In the genomic region with DNA sequence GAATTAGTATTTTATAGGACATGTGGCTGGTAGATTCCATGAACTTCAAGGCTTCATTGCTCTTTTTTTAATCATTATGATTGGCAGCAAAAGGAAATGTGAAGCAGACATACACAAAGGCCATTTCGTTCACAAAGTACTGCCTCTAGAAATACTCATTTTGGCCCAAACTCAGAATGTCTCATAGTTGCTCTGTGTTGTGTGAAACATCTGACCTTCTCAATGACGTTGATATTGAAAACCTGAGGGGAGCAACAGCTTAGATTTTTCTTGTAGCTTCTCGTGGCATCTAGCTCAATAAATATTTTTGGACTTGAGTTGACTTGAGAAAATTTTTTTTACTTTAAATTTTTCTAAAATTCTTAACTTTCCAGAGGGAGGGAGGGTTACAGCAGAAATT, we compare ENCODE assay signal across 17 cellular contexts. TPM values are rescaled to one million over a fixed set of nuclear protein-coding genes. Genes with fewer than 3 reads are reported as not detected.
DNase-seq lines count a peak whose midpoint lies in the region; ATAC-seq and TF ChIP-seq lines count a peak whose summit lies in the region.
"Had no signal": no experiment of that assay in that cellular context is flagged by ENCODE, and none has a peak within 500 bp of the region (broad histone marks: within the 10 kb centered on the region; RNA-seq: fewer than 3 reads in every experiment).

No MANE protein-coding gene starts in this region.

- peaks cover 8% of the 10 kb centered on the region for H3K4me1 ChIP-seq in IMR-90 (ENCODE audit: control insufficient read depth, insufficient read depth, low read length)
- H3K4me1 ChIP-seq in thoracic aorta (ENCODE audit: control insufficient read depth in 1 of 2, low read depth in 2 of 2), result peaks cover 0 to 22% of the 10 kb centered on the region in 2 donors

- H2AFZ ChIP-seq in IMR-90 (replicated peaks; ENCODE audit: low read length, poor library complexity), result no peak overlapping the region

- H4K8ac ChIP-seq in IMR-90 (ENCODE audit: low read depth in 2 of 2, low read length in 2 of 2), result 0 out of 4 replicates have a peak overlapping the region, but pooled peaks of 1 of the 2 experiments have one; percentile 27

- H3K9ac ChIP-seq in IMR-90 (ENCODE audit: low read depth, low read length), result no peak overlapping the region

- H2BK5ac ChIP-seq in IMR-90 (ENCODE audit: low read depth, low read length, poor library complexity, severe bottlenecking), result no peak overlapping the region

- no peak overlapping the region for H2AK5ac ChIP-seq in IMR-90 (ENCODE audit: low read depth, low read length)

- POLR2A ChIA-PET in IMR-90 (lab: Charles Lee; ENCODE audit: unreplicated experiment), result no interaction called here

- no peaks in the 10 kb centered on the region for H3K27me3 Mint-ChIP-seq in mesothelial cell of epicardium (ENCODE audit: low read depth)

- peaks cover 7% of the 10 kb centered on the region for H3K9me1 ChIP-seq in IMR-90 (ENCODE audit: insufficient read depth, low read length)

- in situ Hi-C loops in IMR-90 (cut with MboI; ENCODE audit: low sequenced_read_pairs), result loop anchor here (10.0 kb wide), 2 partner anchors 495 to 595 kb away; no protein-coding TSS in a partner anchor

- peaks cover 7% of the 10 kb centered on the region for H3K36me3 Mint-ChIP-seq in mesothelial cell of epicardium
- H3K36me3 Mint-ChIP-seq: CD14-positive monocyte had no signal

- H3K4me2 ChIP-seq in IMR-90 (ENCODE audit: low read depth, low read length), result no peak overlapping the region
- H3K4me2 ChIP-seq: A549 had no signal

- CTCF ChIA-PET in IMR-90 (lab: Yijun Ruan, JAX), result interaction anchor here (0.6 kb wide), 1 partner anchor 10 kb away, joined by 3 read pairs; no protein-coding TSS in a partner anchor

- ATAC-seq in IMR-90 (ENCODE audit: low read depth) (no peak), thoracic aorta (ENCODE audit: insufficient number of reproducible peaks, low FRiP score, low read depth) (no peak)
- ATAC-seq: CD8-positive, alpha-beta T cell; HepG2 had no signal

- H3K4me3 ChIP-seq in IMR-90 (ENCODE audit: insufficient read depth, low read depth, low read length), result no peak overlapping the region
- no peak overlapping the region for H3K4me3 ChIP-seq in fibroblast of mammary gland (ENCODE audit: control insufficient read depth, low read depth, low read length)
- no peak overlapping the region for H3K4me3 ChIP-seq in thoracic aorta
- H3K4me3 ChIP-seq: A549, HAP-1 had no signal

- no peak overlapping the region for H3K27ac Mint-ChIP-seq in mesothelial cell of epicardium
- H3K27ac Mint-ChIP-seq: CD14-positive monocyte; CD8-positive, alpha-beta T cell; HFFc6 had no signal

- H3K23ac ChIP-seq in IMR-90 (ENCODE audit: low read depth, low read length), result no peak overlapping the region

- no peaks in the 10 kb centered on the region for H3K79me1 ChIP-seq in IMR-90 (ENCODE audit: low read depth in 1 of 2, low read length in 2 of 2)

- no peak overlapping the region for H2BK20ac ChIP-seq in IMR-90 (ENCODE audit: low read depth, low read length)

- intact Hi-C loops in IMR-90 (cut with micrococcal nuclease), result loop anchor here (2.0 to 10.0 kb wide), 4 partner anchors 109 to 715 kb away; partner anchors contain the start of genes SMARCA2 and VLDLR

- H3K9me3 Mint-ChIP-seq in mesothelial cell of epicardium, result no peaks in the 10 kb centered on the region
- H3K9me3 Mint-ChIP-seq: CD14-positive monocyte; CD8-positive, alpha-beta T cell; HFFc6 had no signal

- H4K5ac ChIP-seq in IMR-90 (ENCODE audit: low read depth, low read length), result no peak overlapping the region

- H3K4me3 Mint-ChIP-seq in mesothelial cell of epicardium, result no peak overlapping the region
- H3K4me3 Mint-ChIP-seq: CD14-positive monocyte; CD8-positive, alpha-beta T cell; HFFc6 had no signal

- H3K14ac ChIP-seq in IMR-90 (replicated peaks; ENCODE audit: low read depth, low read length), result no peak overlapping the region

- TF ChIP-seq CTCF in IMR-90 (conservative IDR thresholded peaks at IDR 0.05; ENCODE audit: low read depth, low read length) (no peak), fibroblast of mammary gland (conservative IDR thresholded peaks at IDR 0.05; ENCODE audit: control insufficient read depth, insufficient read depth, low read depth, low read length) (no peak), thoracic aorta (IDR thresholded peaks at IDR 0.05) (no peak), mesothelial cell of epicardium (IDR thresholded peaks at IDR 0.05; ENCODE audit: unreplicated experiment) (no peak)

- H3K27ac ChIP-seq in IMR-90 (ENCODE audit: insufficient read depth, low read length), result no peak overlapping the region
- H3K27ac ChIP-seq in thoracic aorta, result peak overlapping the region; percentile 2 to 35

- H3K27me3 ChIP-seq in IMR-90 (ENCODE audit: control insufficient read depth, insufficient read depth, low read length) (no peaks in the 10 kb centered on the region), thoracic aorta (replicated peaks; ENCODE audit: insufficient read depth) (no peaks in the 10 kb centered on the region)

- TF ChIP-seq RAD21 in IMR-90 (IDR thresholded peaks at IDR 0.05; ENCODE audit: low read length), result no peak

- no TSS peak for BruUV-seq in IMR-90 (replicated peaks; lab: Mats Ljungman, UMichigan)

- H2AK9ac ChIP-seq in IMR-90 (replicated peaks; ENCODE audit: low read depth, low read length, poor library complexity), result no peak overlapping the region

- TF ChIP-seq POLR2A in IMR-90 (IDR thresholded peaks at IDR 0.05; ENCODE audit: low read depth, low read length), result no peak

- peaks cover 4% of the 10 kb centered on the region for H3K36me3 ChIP-seq in IMR-90 (ENCODE audit: control insufficient read depth, insufficient read depth, low read length)
- no peaks in the 10 kb centered on the region for H3K36me3 ChIP-seq in thoracic aorta
- H3K36me3 ChIP-seq: HAP-1 had no signal

- H3K18ac ChIP-seq in IMR-90 (ENCODE audit: low read depth, low read length), result no peak overlapping the region

- H3K9me3 ChIP-seq in IMR-90 (ENCODE audit: control insufficient read depth, insufficient read depth, low read length), result no peaks in the 10 kb centered on the region
- H3K9me3 ChIP-seq in thoracic aorta, result no peaks in the 10 kb centered on the region
- H3K9me3 ChIP-seq: A549, HAP-1 had no signal

- dilution Hi-C loops in IMR-90 (cut with HindIII; ENCODE audit: low sequenced_read_pairs, unreplicated experiment), result no loop called here

- no peak overlapping the region for H2BK15ac ChIP-seq in IMR-90 (ENCODE audit: low read depth, low read length)

- peaks cover 24% of the 10 kb centered on the region for H3K4me1 Mint-ChIP-seq in mesothelial cell of epicardium

- H2BK120ac ChIP-seq in IMR-90 (ENCODE audit: low read depth, low read length), result no peak overlapping the region

- H3K56ac ChIP-seq in IMR-90 (ENCODE audit: extremely low read depth, insufficient read depth, low read length), result no peak overlapping the region

- peak; percentile 25 for DNase-seq in EH (ENCODE audit: low read depth)
- peak; percentile 20 for DNase-seq in IMR-90
- peak; percentile 47 for DNase-seq in fibroblast of mammary gland (ENCODE audit: low read depth)
- DNase-seq in thoracic aorta (ENCODE audit: low spot score), result no peak
- DNase-seq in COLO829 (ENCODE audit: low spot score), result no peak
- no peak for DNase-seq in mesothelial cell of epicardium (ENCODE audit: low spot score in 2 of 2, unreplicated experiment in 2 of 2)
- no peak for DNase-seq in NCI-H524 (lab: John Stamatoyannopoulos, UW)
- DNase-seq: CD8-positive, alpha-beta T cell; DMS53; GOT3 had no signal

- H4K20me1 ChIP-seq in IMR-90 (ENCODE audit: insufficient read depth, low read length), result no peaks in the 10 kb centered on the region

- no CpG with 5 or more reads among the region's 3 CpGs for WGBS in IMR-90 (ENCODE audit: extremely low coverage in 2 of 2, insufficient read length in 1 of 2), 2 experiments

- H3K4ac ChIP-seq in IMR-90 (ENCODE audit: low read depth, low read length), result no peak overlapping the region

- H4K91ac ChIP-seq in IMR-90 (ENCODE audit: insufficient read depth, low read depth, low read length), result no peak overlapping the region

TF ChIP-seq in IMR-90, 13 proteins besides CTCF, POLR2A, EP300 and RAD21:
- no peak for TF ChIP-seq MXI1 (IDR thresholded peaks at IDR 0.05; ENCODE audit: borderline replicate concordance, low read depth, low read length)
- TF ChIP-seq MAFK (IDR thresholded peaks at IDR 0.05; ENCODE audit: low read depth, low read length), result no peak
- no peak for TF ChIP-seq ELK1 (IDR thresholded peaks at IDR 0.05; ENCODE audit: borderline replicate concordance, low read depth, low read length)
TF ChIP-seq in IMR-90: peak in this region for 0.

RNA-seq across cellular contexts. Expression of gene KCNV2, which starts 12.4 kb away (rescaled TPM):
- total RNA-seq in IMR-90 (2012; rRNA removed) (not detected in 2 replicates), thoracic aorta (not detected), mesothelial cell of epicardium (not detected in 3 replicates)
- polyA plus RNA-seq in IMR-90 (2012; rRNA removed), result not detected in 2 replicates
- polyA plus RNA-seq in IMR-90 (2012; cell fraction: cytosol; rRNA removed), result not detected in 2 replicates
- polyA plus RNA-seq in IMR-90 (2012; cell fraction: nucleus; rRNA removed; ENCODE audit: low replicate concordance), result not detected in 2 replicates
- total RNA-seq: CD8-positive, alpha-beta T cell; HepG2; HFFc6 had no signal
- polyA plus RNA-seq: A549, AG04450, BJ, CD14-positive monocyte, HepG2 had no signal

Comparison
In these comparisons a context has a peak if more than half of its experiments do, and no peak if none do; other contexts are left out.
1. DNase-seq: peak in EH (single experiment), IMR-90 (single experiment) and fibroblast of mammary gland (single experiment); none in thoracic aorta (single experiment), COLO829 (single experiment), mesothelial cell of epicardium (0 of 2) and NCI-H524 (0 of 2).